Comparison of ENCODE assay signal across 1 cellular context in the genomic region with DNA sequence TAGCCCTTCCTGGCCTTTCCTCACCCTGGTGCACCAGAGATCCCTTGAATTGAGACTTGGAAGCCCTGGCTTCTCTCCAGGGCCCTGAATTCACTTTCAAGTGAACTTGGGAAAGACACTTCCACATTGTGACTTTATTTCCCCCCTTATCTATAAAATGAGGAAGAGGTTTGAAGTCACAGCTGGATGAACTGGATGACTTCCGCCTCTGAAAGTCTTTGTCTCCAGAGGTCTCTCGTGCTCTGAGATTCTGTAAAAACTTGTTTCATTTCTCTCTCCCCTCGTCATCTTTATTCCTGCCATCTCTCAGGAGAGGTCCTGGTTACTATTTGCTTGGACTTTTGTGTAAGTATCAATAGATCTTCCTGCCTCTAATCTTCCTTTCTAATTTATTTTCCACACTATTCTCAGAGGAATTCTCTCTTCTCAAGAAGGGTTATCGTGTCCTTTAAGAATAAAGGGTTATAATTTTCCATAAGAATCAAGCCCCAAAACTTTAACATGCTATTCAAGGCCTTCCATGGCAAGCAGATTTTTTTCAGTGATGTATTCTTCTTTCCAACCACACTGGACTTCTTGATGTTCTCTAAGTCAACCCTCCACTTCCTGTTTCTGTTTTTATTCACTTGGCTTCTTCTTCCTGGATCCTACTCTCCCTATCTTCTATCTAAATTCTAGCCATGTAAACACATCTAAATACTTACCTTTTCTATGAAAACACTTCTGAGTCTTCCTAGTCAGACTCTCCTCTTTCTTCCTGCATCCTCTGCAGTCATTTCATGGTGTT.
TF ChIP-seq lines count a peak whose summit lies in the region.

No MANE protein-coding gene starts in this region.

TF ChIP-seq in GM12878, 131 proteins besides CTCF, POLR2A, EP300 and RAD21:
- TF ChIP-seq NFIC (IDR thresholded peaks at IDR 0.05; ENCODE audit: low read depth, low read length) (no peak), MXI1 (IDR thresholded peaks at IDR 0.05; ENCODE audit: low read depth, low read length) (no peak), SPI1 (IDR thresholded peaks at IDR 0.05; ENCODE audit: borderline replicate concordance, insufficient read depth, low read depth, low read length) (peak; percentile 54; the same call in 1 of the 2 replicates), KLF5 (IDR thresholded peaks at IDR 0.05; ENCODE audit: partially characterized antibody) (no peak)
- TF ChIP-seq, protein P1, sequence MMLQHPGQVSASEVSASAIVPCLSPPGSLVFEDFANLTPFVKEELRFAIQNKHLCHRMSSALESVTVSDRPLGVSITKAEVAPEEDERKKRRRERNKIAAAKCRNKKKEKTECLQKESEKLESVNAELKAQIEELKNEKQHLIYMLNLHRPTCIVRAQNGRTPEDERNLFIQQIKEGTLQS (IDR thresholded peaks at IDR 0.05; ENCODE audit: borderline replicate concordance, extremely low read depth, low read depth, low read length) = no peak
- TF ChIP-seq, protein P2, sequence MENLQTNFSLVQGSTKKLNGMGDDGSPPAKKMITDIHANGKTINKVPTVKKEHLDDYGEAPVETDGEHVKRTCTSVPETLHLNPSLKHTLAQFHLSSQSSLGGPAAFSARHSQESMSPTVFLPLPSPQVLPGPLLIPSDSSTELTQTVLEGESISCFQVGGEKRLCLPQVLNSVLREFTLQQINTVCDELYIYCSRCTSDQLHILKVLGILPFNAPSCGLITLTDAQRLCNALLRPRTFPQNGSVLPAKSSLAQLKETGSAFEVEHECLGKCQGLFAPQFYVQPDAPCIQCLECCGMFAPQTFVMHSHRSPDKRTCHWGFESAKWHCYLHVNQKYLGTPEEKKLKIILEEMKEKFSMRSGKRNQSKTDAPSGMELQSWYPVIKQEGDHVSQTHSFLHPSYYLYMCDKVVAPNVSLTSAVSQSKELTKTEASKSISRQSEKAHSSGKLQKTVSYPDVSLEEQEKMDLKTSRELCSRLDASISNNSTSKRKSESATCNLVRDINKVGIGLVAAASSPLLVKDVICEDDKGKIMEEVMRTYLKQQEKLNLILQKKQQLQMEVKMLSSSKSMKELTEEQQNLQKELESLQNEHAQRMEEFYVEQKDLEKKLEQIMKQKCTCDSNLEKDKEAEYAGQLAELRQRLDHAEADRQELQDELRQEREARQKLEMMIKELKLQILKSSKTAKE (IDR thresholded peaks at IDR 0.05; ENCODE audit: low read depth, poor library complexity, severe bottlenecking) = no peak
